In genomic region chr21:34704119-34704518, GRCh38 we compare ENCODE assay signal across 16 cellular contexts. TPM values are rescaled to one million over a fixed set of nuclear protein-coding genes. Genes with fewer than 3 reads are reported as not detected.
DNase-seq lines count a peak whose midpoint lies in the region; ATAC-seq and TF ChIP-seq lines count a peak whose summit lies in the region.
"Had no signal": no experiment of that assay in that cellular context is flagged by ENCODE, and none has a peak within 500 bp of the region (broad histone marks: within the 10 kb centered on the region; RNA-seq: fewer than 3 reads in every experiment).

No MANE protein-coding gene starts in this region.

- TF ChIP-seq CTCF in AG09319 (IDR thresholded peaks at IDR 0.05; ENCODE audit: low read depth, low read length) (no peak), fibroblast of mammary gland (conservative IDR thresholded peaks at IDR 0.05; ENCODE audit: control insufficient read depth, insufficient read depth, low read depth, low read length) (no peak), prostate gland (IDR thresholded peaks at IDR 0.05) (no peak), Calu3 (IDR thresholded peaks at IDR 0.05; ENCODE audit: unreplicated experiment) (no peak), WTC11 (IDR thresholded peaks at IDR 0.05) (no peak)

- peaks cover 12% of the 10 kb centered on the region for H3K4me1 ChIP-seq in prostate gland (replicated peaks)
- H3K4me1 ChIP-seq: ascending aorta, HAP-1 had no signal

- ATAC-seq in WTC11 = no peak

- no peaks in the 10 kb centered on the region for H3K4me1 Mint-ChIP-seq in Calu3 (ENCODE audit: low read depth, unreplicated experiment)
- H3K4me1 Mint-ChIP-seq in WTC11 = peaks cover 8% of the 10 kb centered on the region

- 38% methylated on average over 7 of the region's 7 CpGs for WGBS in prostate gland

- CTCF ChIA-PET in Calu3 (lab: Charles Lee) (no interaction called here), WTC11 (lab: Charles Lee) (interaction anchor here (1.8 kb wide), 1 partner anchor 11 kb away, joined by 7 read pairs; no protein-coding TSS in a partner anchor)

- H3K9me3 Mint-ChIP-seq in Calu3 (ENCODE audit: low read depth, unreplicated experiment) (no peaks in the 10 kb centered on the region), WTC11 (peaks cover 5% of the 10 kb centered on the region; the same call in 1 of the 2 replicates)

- POLR2A ChIA-PET in WTC11 (lab: Charles Lee) = no interaction called here

- H3K27ac Mint-ChIP-seq in Calu3 (ENCODE audit: unreplicated experiment) (no peak overlapping the region), WTC11 (no peak overlapping the region)

- H3K36me3 Mint-ChIP-seq in Calu3 (ENCODE audit: insufficient read depth, unreplicated experiment) = no peaks in the 10 kb centered on the region
- H3K36me3 Mint-ChIP-seq in WTC11 = no peaks in the 10 kb centered on the region

- DNase-seq in AG09319 (ENCODE audit: extremely low read depth, low read depth) (peak; percentile 58), SK-N-DZ (ENCODE audit: low spot score) (peak; percentile 53), fibroblast of mammary gland (ENCODE audit: low read depth) (peak; percentile 89), prostate gland (ENCODE audit: low spot score) (peak; percentile 26), Calu3 (no peak), GDM1 (lab: John Stamatoyannopoulos, UW) (no peak), WTC11 (ENCODE audit: low spot score) (no peak), DMS114 treated with DMSO at 0.1 percent for 48 hours (lab: John Stamatoyannopoulos, UW; ENCODE audit: unreplicated experiment) (no peak)
- DNase-seq: activated CD4-positive, CD25-positive, alpha-beta regulatory T cell; activated effector memory CD4-positive, alpha-beta T cell treated with anti-CD3 and anti-CD28 coated beads, Interleukin-2, amount 50 U/mL, for 16 hours; foreskin melanocyte; NCI-H2171 had no signal

- TF ChIP-seq POLR2A in prostate gland (IDR thresholded peaks at IDR 0.05) = no peak

- H3K36me3 ChIP-seq in prostate gland = no peaks in the 10 kb centered on the region
- H3K36me3 ChIP-seq: ascending aorta, HAP-1 had no signal

- H3K27me3 Mint-ChIP-seq in Calu3 (ENCODE audit: unreplicated experiment) = peaks cover 13% of the 10 kb centered on the region
- H3K27me3 Mint-ChIP-seq in WTC11 (ENCODE audit: low read depth) = no peaks in the 10 kb centered on the region

- no TSS peak for BruUV-seq in Calu3 (replicated peaks; lab: Mats Ljungman, UMichigan)

- intact Hi-C loops in prostate gland (cut with DNase I) (no loop called here), Calu3 (cut with micrococcal nuclease; ENCODE audit: unreplicated experiment) (no loop called here)

- no peak overlapping the region for H3K4me3 Mint-ChIP-seq in Calu3 (ENCODE audit: low read depth, unreplicated experiment)
- no peak overlapping the region for H3K4me3 Mint-ChIP-seq in WTC11

- H3K27ac ChIP-seq in prostate gland = peak overlapping the region in 1 of 2 donors; percentile 30

- H3K4me3 ChIP-seq in fibroblast of mammary gland (ENCODE audit: control insufficient read depth, low read depth, low read length) (no peak overlapping the region), prostate gland (no peak overlapping the region)
- H3K4me3 ChIP-seq: ascending aorta, HAP-1 had no signal

- no peaks in the 10 kb centered on the region for H3K27me3 ChIP-seq in prostate gland (replicated peaks; ENCODE audit: insufficient read depth)
- H3K27me3 ChIP-seq: ascending aorta had no signal

- no peaks in the 10 kb centered on the region for H3K9me3 ChIP-seq in prostate gland
- H3K9me3 ChIP-seq: ascending aorta, HAP-1 had no signal

TF ChIP-seq in WTC11, 78 proteins besides CTCF, POLR2A, EP300 and RAD21:
- TF ChIP-seq EMX1 (CRISPR knock-in tag; IDR thresholded peaks at IDR 0.05) (no peak), FOXP1 (CRISPR knock-in tag; IDR thresholded peaks at IDR 0.05; ENCODE audit: borderline replicate concordance) (no peak), ZNF425 (CRISPR knock-in tag; conservative IDR thresholded peaks at IDR 0.05) (no peak), MLX (CRISPR knock-in tag; IDR thresholded peaks at IDR 0.05) (no peak), SMAD4 (CRISPR knock-in tag; IDR thresholded peaks at IDR 0.05) (no peak), ZNF396 (CRISPR knock-in tag; IDR thresholded peaks at IDR 0.05; ENCODE audit: borderline replicate concordance) (no peak), USF2 (CRISPR knock-in tag; IDR thresholded peaks at IDR 0.05) (no peak), ESRRA (CRISPR knock-in tag; IDR thresholded peaks at IDR 0.05; ENCODE audit: borderline replicate concordance) (no peak), ZNF281 (CRISPR knock-in tag; IDR thresholded peaks at IDR 0.05) (no peak), MAX (CRISPR knock-in tag; IDR thresholded peaks at IDR 0.05) (no peak), HMGA2 (CRISPR knock-in tag; IDR thresholded peaks at IDR 0.05) (no peak), SMAD3 (CRISPR knock-in tag; IDR thresholded peaks at IDR 0.05; ENCODE audit: borderline replicate concordance) (no peak), ZNF512 (CRISPR knock-in tag; IDR thresholded peaks at IDR 0.05; ENCODE audit: borderline replicate concordance) (no peak), NFATC4 (CRISPR knock-in tag; IDR thresholded peaks at IDR 0.05) (no peak), ZNF671 (CRISPR knock-in tag; IDR thresholded peaks at IDR 0.05) (no peak)

RNA-seq across cellular contexts. Expression of gene CLIC6, which starts 35.3 kb away (rescaled TPM):
- polyA plus RNA-seq in SK-N-DZ (2014; cell fraction: cytosol; rRNA removed) = not detected in 2 replicates
- not detected in 2 replicates for polyA plus RNA-seq in SK-N-DZ (2014; cell fraction: nucleus; rRNA removed)
- total RNA-seq in prostate gland (1 to 10 TPM; 3.4 to 7.0 TPM), Calu3 (2022) (0.24 and 0.42 TPM in 2 replicates), WTC11 (2021) (1.8 to 3.8 TPM (median 3.7 TPM) in 3 replicates)
- total RNA-seq: dermis microvascular lymphatic vessel endothelial cell, RPMI7951 had no signal

Comparison
In these comparisons a context has a peak if more than half of its experiments do, and no peak if none do; other contexts are left out.
1. DNase-seq: peak in AG09319 (single experiment), SK-N-DZ (single experiment), fibroblast of mammary gland (single experiment) and prostate gland (single experiment); none in Calu3 (single experiment), GDM1 (single experiment), WTC11 (single experiment) and DMS114 treated with DMSO at 0.1 percent for 48 hours (single experiment).